In the genomic region with DNA sequence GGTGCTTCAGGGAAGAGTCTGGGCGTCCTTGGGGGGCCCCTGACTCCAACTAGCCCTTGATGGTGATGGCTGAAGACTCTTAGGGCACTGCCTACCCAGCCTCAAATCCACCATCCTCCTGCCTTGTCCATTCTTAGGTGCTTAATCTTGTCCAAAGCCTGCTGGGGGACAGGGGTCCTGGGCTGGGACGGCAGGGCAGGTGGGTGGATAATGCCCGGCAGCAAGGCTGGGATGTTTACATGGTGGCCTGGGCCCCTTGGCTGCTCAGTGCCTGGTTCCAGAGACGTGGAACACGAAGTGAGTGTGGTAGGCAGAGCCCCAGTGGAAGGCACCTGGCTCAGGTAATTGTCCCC, we compare ENCODE assay signal across 2 cellular contexts.
A peak's percentile ranks its signal among the peaks of the same experiment; 100 is the strongest.
TF ChIP-seq lines count a peak whose summit lies in the region.

No MANE protein-coding gene starts in this region.

TF ChIP-seq in A549, 52 proteins besides CTCF, POLR2A, EP300 and RAD21:
- TF ChIP-seq, protein P1, sequence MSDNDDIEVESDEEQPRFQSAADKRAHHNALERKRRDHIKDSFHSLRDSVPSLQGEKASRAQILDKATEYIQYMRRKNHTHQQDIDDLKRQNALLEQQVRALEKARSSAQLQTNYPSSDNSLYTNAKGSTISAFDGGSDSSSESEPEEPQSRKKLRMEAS (IDR thresholded peaks at IDR 0.05): no peak
- TF ChIP-seq HOXB13 (CRISPR knock-in tag; IDR thresholded peaks at IDR 0.05; ENCODE audit: low read depth): no peak
- no peak for TF ChIP-seq CHD2 (IDR thresholded peaks at IDR 0.05; ENCODE audit: low read length, partially characterized antibody)
- no peak for TF ChIP-seq RNF2 (IDR thresholded peaks at IDR 0.05; ENCODE audit: borderline replicate concordance, low read depth)
- no peak for TF ChIP-seq FOSL2 (IDR thresholded peaks at IDR 0.05)
- TF ChIP-seq FOSL2 (CRISPR knock-in tag; IDR thresholded peaks at IDR 0.05): no peak
- TF ChIP-seq TP53 (CRISPR knock-in tag; IDR thresholded peaks at IDR 0.05): no peak
- no peak for TF ChIP-seq KDM5A (IDR thresholded peaks at IDR 0.05)
- TF ChIP-seq JUNB (IDR thresholded peaks at IDR 0.05): no peak

TF ChIP-seq in H1, 55 proteins besides CTCF, POLR2A, EP300 and RAD21:
- TF ChIP-seq RNF2 (IDR thresholded peaks at IDR 0.05; ENCODE audit: borderline replicate concordance, low read depth, low read length, missing control alignments, poor library complexity, severe bottlenecking) (peak; percentile 26), SIX5 (IDR thresholded peaks at IDR 0.05; ENCODE audit: low read depth, low read length) (no peak)
